Comparison of ENCODE assay signal across 13 cellular contexts in the genomic region with DNA sequence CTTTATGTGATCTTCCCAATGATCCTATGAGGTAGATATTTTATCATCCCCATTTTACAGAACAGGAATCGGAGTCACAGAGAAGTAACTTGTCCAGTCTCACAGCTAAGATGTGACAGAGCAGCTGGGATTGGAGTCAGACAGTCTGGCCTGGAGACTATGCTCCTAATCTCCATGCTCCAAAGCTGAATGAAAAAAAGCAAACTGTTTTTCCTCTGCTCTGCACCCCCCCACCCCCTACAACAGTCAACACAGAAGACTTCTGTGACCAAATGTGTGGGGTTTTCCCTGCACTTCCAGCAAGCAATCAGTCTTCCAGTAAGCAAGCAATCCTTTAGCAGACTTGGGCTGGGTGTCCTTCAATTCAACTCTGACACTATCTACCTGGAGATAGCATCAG. TPM values are rescaled to one million over a fixed set of nuclear protein-coding genes. Genes with fewer than 3 reads are reported as not detected.
"Had no signal": no experiment of that assay in that cellular context is flagged by ENCODE, and none has a peak within 500 bp of the region (broad histone marks: within the 10 kb centered on the region; RNA-seq: fewer than 3 reads in every experiment).

No MANE protein-coding gene starts in this region.

- H3K4me3 Mint-ChIP-seq: activated T-helper 1 cell treated with anti-CD3 and anti-CD28 coated beads, Interleukin-12 subunit alpha, Interleukin-12 subunit beta, Interleukin-2, Interleukin-4 antibody, amounts not matched to agents 30 ng/mL and 10 ng/mL and 1 ng/mL, durations not matched to agents 14 hours and 24 hours and 36 hours; memory B cell; neural crest cell; stimulated activated naive CD8-positive, alpha-beta T cell treated with anti-CD3 and anti-CD28 coated beads, Interleukin-15, amount 100 ng/mL, for 72 hours; T-helper 2 cell treated with Interferon-gamma antibody and Interleukin-4, amounts not matched to agents 5 μg/mL and 100 μg/mL, for 36 hours had no signal

- H3K27me3 ChIP-seq: dorsolateral prefrontal cortex, gastrocnemius medialis, right lobe of liver had no signal

- H3K27ac Mint-ChIP-seq: activated T-helper 1 cell treated with anti-CD3 and anti-CD28 coated beads, Interleukin-12 subunit alpha, Interleukin-12 subunit beta, Interleukin-2, Interleukin-4 antibody, amounts not matched to agents 30 ng/mL and 10 ng/mL and 1 ng/mL, durations not matched to agents 14 hours and 24 hours and 36 hours; memory B cell; stimulated activated naive CD8-positive, alpha-beta T cell treated with anti-CD3 and anti-CD28 coated beads, Interleukin-15, amount 100 ng/mL, for 72 hours; T-helper 2 cell treated with Interferon-gamma antibody and Interleukin-4, amounts not matched to agents 5 μg/mL and 100 μg/mL, for 36 hours had no signal

- DNase-seq: dorsolateral prefrontal cortex; erythroblast; gastrocnemius medialis; psoas muscle; right lobe of liver; stimulated activated CD4-positive, alpha-beta T cell treated with anti-CD3 and anti-CD28 coated beads, Interleukin-1b, Interleukin-23, amount 100 ng/mL, for 48 hours; stimulated activated naive CD8-positive, alpha-beta T cell treated with anti-CD3 and anti-CD28 coated beads, Interleukin-15, amount 100 ng/mL, for 72 hours had no signal

- H3K36me3 ChIP-seq: gastrocnemius medialis, right lobe of liver had no signal

- H3K4me1 Mint-ChIP-seq: memory B cell; stimulated activated naive CD8-positive, alpha-beta T cell treated with anti-CD3 and anti-CD28 coated beads, Interleukin-15, amount 100 ng/mL, for 72 hours had no signal

- H3K27ac ChIP-seq: psoas muscle, right lobe of liver had no signal

- H3K4me3 ChIP-seq: dorsolateral prefrontal cortex, gastrocnemius medialis, psoas muscle, right lobe of liver had no signal

- H3K9me3 ChIP-seq: gastrocnemius medialis, psoas muscle, right lobe of liver had no signal

- H3K9me3 Mint-ChIP-seq: activated T-helper 1 cell treated with anti-CD3 and anti-CD28 coated beads, Interleukin-12 subunit alpha, Interleukin-12 subunit beta, Interleukin-2, Interleukin-4 antibody, amounts not matched to agents 30 ng/mL and 10 ng/mL and 1 ng/mL, durations not matched to agents 14 hours and 24 hours and 36 hours; memory B cell; neural crest cell; stimulated activated naive CD8-positive, alpha-beta T cell treated with anti-CD3 and anti-CD28 coated beads, Interleukin-15, amount 100 ng/mL, for 72 hours; T-helper 2 cell treated with Interferon-gamma antibody and Interleukin-4, amounts not matched to agents 5 μg/mL and 100 μg/mL, for 36 hours had no signal

- H3K27me3 Mint-ChIP-seq: stimulated activated naive CD8-positive, alpha-beta T cell treated with anti-CD3 and anti-CD28 coated beads, Interleukin-15, amount 100 ng/mL, for 72 hours had no signal

- H3K36me3 Mint-ChIP-seq: memory B cell had no signal

- ATAC-seq: activated CD4-positive, CD25-positive, alpha-beta regulatory T cell treated with anti-CD3 and anti-CD28 coated beads, Interleukin-2, amount 50 U/mL, for 24 hours; gastrocnemius medialis; left lobe of liver; psoas muscle; right lobe of liver; stimulated activated naive CD8-positive, alpha-beta T cell treated with anti-CD3 and anti-CD28 coated beads, Interleukin-15, amount 100 ng/mL, for 72 hours had no signal

- H3K4me1 ChIP-seq: psoas muscle had no signal

RNA-seq across cellular contexts. Expression of a gene that starts 33.2 kb away (rescaled TPM):
- total RNA-seq: activated T-helper 1 cell treated with anti-CD3 and anti-CD28 coated beads, Interleukin-12 subunit alpha, Interleukin-12 subunit beta, Interleukin-2, Interleukin-4 antibody, amounts not matched to agents 30 ng/mL and 10 ng/mL and 1 ng/mL, durations not matched to agents 14 hours and 24 hours and 36 hours had no signal
